ENCODE assay signal across 23 cellular contexts in genomic region chr10:111967547-111967946, GRCh38.
"Had no signal": no experiment of that assay in that cellular context is flagged by ENCODE, and none has a peak within 500 bp of the region (broad histone marks: within the 10 kb centered on the region; RNA-seq: fewer than 3 reads in every experiment).

No MANE protein-coding gene starts in this region.

- H3K27me3 ChIP-seq: cardiac muscle cell had no signal

- DNase-seq: activated CD4-positive, alpha-beta memory T cell treated with anti-CD3 and anti-CD28 coated beads for 36 hours; activated CD4-positive, alpha-beta T cell treated with anti-CD3 and anti-CD28 coated beads, Interleukin-2, amount 10 ng/mL, durations not matched to agents 7 days and 5 days; activated CD4-positive, CD25-positive, alpha-beta regulatory T cell; activated CD8-positive, alpha-beta memory T cell treated with anti-CD3 and anti-CD28 coated beads for 24 hours; activated effector memory CD4-positive, alpha-beta T cell treated with anti-CD3 and anti-CD28 coated beads, Interleukin-2, amount 50 U/mL, for 16 hours; activated naive CD4-positive, alpha-beta T cell treated with anti-CD3 and anti-CD28 coated beads for 36 hours; activated T-cell treated with anti-CD3 and anti-CD28 coated beads, Interleukin-2, amount 50 U/mL, for 4 hours; amygdala; NCI-H1048; NCI-H146; NCI-H1930; NCI-H2171; NCI-H2227 treated with DMSO at 0.1 percent for 48 hours; NCI-H446 treated with DMSO at 0.1 percent for 48 hours; NCI-H526; NCI-H774; SHP77 treated with DMSO at 0.1 percent for 48 hours had no signal

- ATAC-seq: activated T-cell treated with anti-CD3 and anti-CD28 coated beads, Interleukin-2, amount 50 U/mL, for 4 hours had no signal

- H3K27me3 Mint-ChIP-seq: activated CD4-positive, alpha-beta memory T cell treated with anti-CD3 and anti-CD28 coated beads for 36 hours; activated CD4-positive, alpha-beta T cell treated with anti-CD3 and anti-CD28 coated beads, Interleukin-2, amount 10 ng/mL, durations not matched to agents 7 days and 5 days; activated naive CD8-positive, alpha-beta T cell had no signal

- H3K4me1 Mint-ChIP-seq: activated CD4-positive, alpha-beta T cell treated with anti-CD3 and anti-CD28 coated beads, Interleukin-2, amount 10 ng/mL, durations not matched to agents 7 days and 5 days had no signal

- H3K4me3 Mint-ChIP-seq: activated CD4-positive, alpha-beta memory T cell treated with anti-CD3 and anti-CD28 coated beads for 36 hours; activated CD4-positive, alpha-beta T cell treated with anti-CD3 and anti-CD28 coated beads, Interleukin-2, amount 10 ng/mL, durations not matched to agents 7 days and 5 days; activated naive CD4-positive, alpha-beta T cell treated with anti-CD3 and anti-CD28 coated beads for 36 hours; activated naive CD8-positive, alpha-beta T cell; activated T-cell treated with anti-CD3 and anti-CD28 coated beads, Interleukin-2, amount 50 U/mL, for 4 hours; brain; T-helper 1 cell treated with Interleukin-12 subunit alpha and Interleukin-12 subunit beta and Interleukin-4 antibody, amounts not matched to agents 30 μg/mL and 1 μg/mL, for 36 hours had no signal

- H3K36me3 Mint-ChIP-seq: activated CD4-positive, alpha-beta memory T cell treated with anti-CD3 and anti-CD28 coated beads for 36 hours; activated naive CD8-positive, alpha-beta T cell; brain had no signal

- H3K4me3 ChIP-seq: cardiac muscle cell had no signal

- FAIRE-seq: astrocyte, RCC 7860 had no signal

- H3K27ac Mint-ChIP-seq: activated CD4-positive, alpha-beta memory T cell treated with anti-CD3 and anti-CD28 coated beads for 36 hours; activated CD4-positive, alpha-beta T cell treated with anti-CD3 and anti-CD28 coated beads, Interleukin-2, amount 10 ng/mL, durations not matched to agents 7 days and 5 days; activated naive CD4-positive, alpha-beta T cell treated with anti-CD3 and anti-CD28 coated beads for 36 hours; activated naive CD8-positive, alpha-beta T cell; brain; T-helper 1 cell treated with Interleukin-12 subunit alpha and Interleukin-12 subunit beta and Interleukin-4 antibody, amounts not matched to agents 30 μg/mL and 1 μg/mL, for 36 hours had no signal

- H3K36me3 ChIP-seq: cardiac muscle cell had no signal

- H3K27ac ChIP-seq: cardiac muscle cell had no signal
